Comparison of ENCODE assay signal across 14 cellular contexts in the genomic region with DNA sequence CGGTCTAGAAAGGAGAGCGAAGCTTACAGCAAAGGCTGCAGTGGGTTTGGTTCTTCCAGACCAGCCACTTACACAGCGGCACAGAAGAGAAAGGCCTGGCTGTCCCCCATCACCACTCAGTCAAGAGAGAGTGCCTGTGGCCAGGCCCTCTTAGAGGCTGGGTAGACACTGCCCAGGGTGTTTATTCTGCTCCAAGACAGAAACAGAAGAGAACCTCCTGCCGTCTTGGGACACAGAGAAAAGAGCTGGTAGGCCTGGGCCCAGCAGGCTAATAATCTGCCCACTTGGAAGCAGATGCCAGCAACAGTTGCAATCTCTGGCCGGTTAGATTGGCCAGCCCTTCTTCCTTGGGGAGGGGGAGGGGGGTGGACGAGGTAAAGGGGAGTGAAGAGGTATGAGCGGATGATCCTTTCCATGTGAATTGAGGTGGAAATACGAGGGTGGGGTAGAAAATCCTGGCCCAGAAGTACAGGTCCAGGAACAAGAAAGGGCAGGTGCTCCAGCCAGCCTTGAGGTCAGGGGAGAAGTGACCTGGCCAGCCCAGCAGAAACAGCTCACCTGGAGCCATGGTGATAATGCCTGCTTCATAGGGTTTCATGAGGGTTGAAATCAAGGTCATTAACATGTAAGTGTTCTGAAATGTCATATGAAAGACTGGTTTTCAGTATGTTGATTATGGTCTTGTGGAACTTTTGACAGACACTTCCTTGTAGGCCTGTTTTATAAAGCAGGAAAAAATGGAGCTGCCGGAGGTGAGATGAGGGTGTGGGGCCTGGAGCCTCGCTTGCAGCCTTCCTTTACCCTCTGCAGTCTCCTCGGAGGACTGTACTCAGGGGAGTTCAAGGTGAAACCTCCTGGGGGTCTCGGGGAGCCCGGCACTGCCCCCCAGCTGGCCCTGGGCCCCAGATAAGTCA.
DNase-seq lines count a peak whose midpoint lies in the region; ATAC-seq and TF ChIP-seq lines count a peak whose summit lies in the region.
"Had no signal": no experiment of that assay in that cellular context is flagged by ENCODE, and none has a peak within 500 bp of the region (broad histone marks: within the 10 kb centered on the region; RNA-seq: fewer than 3 reads in every experiment).

No MANE protein-coding gene starts in this region.

- H3F3A ChIP-seq in SK-N-SH (replicated peaks; ENCODE audit: insufficient read depth) = no peaks in the 10 kb centered on the region

- H4K20me1 ChIP-seq in SK-N-SH (ENCODE audit: insufficient read depth) = no peaks in the 10 kb centered on the region

- peak overlapping the region; percentile 52; the same call in 1 of the 2 replicates for H3K9ac ChIP-seq in SK-N-SH

- no peaks in the 10 kb centered on the region for H3K9me3 Mint-ChIP-seq in dendritic cell treated with granulocyte-macrophage colony-stimulating factor and Interleukin-4, amounts not matched to agents 40 ng/mL and 50 ng/mL, for 4 days
- H3K9me3 Mint-ChIP-seq in naive B cell = no peaks in the 10 kb centered on the region

- H3K36me3 ChIP-seq in SK-N-SH (replicated peaks in 1 of 2; ENCODE audit: control insufficient read depth in 1 of 2, insufficient read depth in 2 of 2, low read length in 1 of 2) (no peaks in the 10 kb centered on the region), thyroid gland (no peaks in the 10 kb centered on the region)
- H3K36me3 ChIP-seq: adrenal gland, HAP-1, sigmoid colon had no signal

- DNase-seq in SK-N-SH (no peak), naive B cell (no peak), thyroid gland (peak; percentile 58 to 63), mesenteric fat pad (ENCODE audit: low spot score) (no peak), NCI-H226 (no peak)
- DNase-seq: adrenal gland, cortex of kidney, PC-3, sigmoid colon, testis had no signal

- peaks cover 14% of the 10 kb centered on the region for H3K36me3 Mint-ChIP-seq in dendritic cell treated with granulocyte-macrophage colony-stimulating factor and Interleukin-4, amounts not matched to agents 40 ng/mL and 50 ng/mL, for 4 days (ENCODE audit: low read depth)
- peaks cover 0 to 10% of the 10 kb centered on the region in 2 donors for H3K36me3 Mint-ChIP-seq in naive B cell

- H2AFZ ChIP-seq in SK-N-SH (ENCODE audit: low read depth) = no peak overlapping the region

- H3K4me3 Mint-ChIP-seq in dendritic cell treated with granulocyte-macrophage colony-stimulating factor and Interleukin-4, amounts not matched to agents 40 ng/mL and 50 ng/mL, for 4 days = no peak overlapping the region
- peak overlapping the region; percentile 30 to 74 (median 60) for H3K4me3 Mint-ChIP-seq in naive B cell

- H3K4me1 ChIP-seq in SK-N-SH (ENCODE audit: control insufficient read depth in 1 of 2, insufficient read depth in 2 of 2, low read depth in 1 of 2, low read length in 1 of 2) (peaks cover 15 to 17% of the 10 kb centered on the region in 2 experiments; a peak in 3 of 4 replicates), thyroid gland (peaks cover 28 to 42% of the 10 kb centered on the region in 2 donors)
- H3K4me1 ChIP-seq: HAP-1, testis had no signal

- ATAC-seq in SK-N-SH treated with all-trans-retinoic acid at 6 μM for 48 hours (no peak), naive B cell (ENCODE audit: low read depth in 2 of 2) (no peak), HG03139 (IDR thresholded peaks at IDR 0.05; ENCODE audit: unreplicated experiment) (no peak)
- ATAC-seq: PC-3 had no signal

- intact Hi-C loops in dendritic cell treated with granulocyte-macrophage colony-stimulating factor and Interleukin-4, amounts not matched to agents 40 ng/mL and 50 ng/mL, for 4 days (cut with micrococcal nuclease) = no loop called here
- intact Hi-C loops in thyroid gland (cut with DNase I) = no loop called here

- TF ChIP-seq CTCF in SK-N-SH (IDR thresholded peaks at IDR 0.05) (no peak), thyroid gland (IDR thresholded peaks at IDR 0.05) (no peak)

- H3K79me2 ChIP-seq in SK-N-SH (ENCODE audit: insufficient read depth) = peaks cover 56% of the 10 kb centered on the region; the same call in 1 of the 2 replicates

- peak overlapping the region; percentile 58 for H3K27ac Mint-ChIP-seq in dendritic cell treated with granulocyte-macrophage colony-stimulating factor and Interleukin-4, amounts not matched to agents 40 ng/mL and 50 ng/mL, for 4 days
- peak overlapping the region in 5 of 6 donors; percentile 80 to 95 (median 83) for H3K27ac Mint-ChIP-seq in naive B cell

- no peaks in the 10 kb centered on the region for H3K9me3 ChIP-seq in SK-N-SH
- H3K9me3 ChIP-seq in thyroid gland = no peaks in the 10 kb centered on the region
- H3K9me3 ChIP-seq: adrenal gland, HAP-1, sigmoid colon, testis had no signal

- POLR2A ChIA-PET in SK-N-SH (lab: Yijun Ruan, JAX) = interaction anchor here (1.4 kb wide), 1 partner anchor 20 kb away, joined by 5 read pairs; no protein-coding TSS in a partner anchor

- TF ChIP-seq POLR2A in thyroid gland (IDR thresholded peaks at IDR 0.05) = no peak

- TF ChIP-seq RAD21 in SK-N-SH (IDR thresholded peaks at IDR 0.05; ENCODE audit: low read length) = no peak

- CTCF ChIA-PET in SK-N-SH (lab: Yijun Ruan, JAX) = interaction anchor here (1.4 to 1.5 kb wide), 2 partner anchors 11 to 122 kb away, joined by 3 to 4 read pairs; no protein-coding TSS in a partner anchor

- no peak for TF ChIP-seq EP300 in SK-N-SH (IDR thresholded peaks at IDR 0.05; ENCODE audit: borderline replicate concordance in 1 of 2, low read depth in 1 of 2, low read length in 1 of 2)

- H3K27me3 ChIP-seq in SK-N-SH (ENCODE audit: insufficient read depth) (no peaks in the 10 kb centered on the region), thyroid gland (no peaks in the 10 kb centered on the region)
- H3K27me3 ChIP-seq: adrenal gland, sigmoid colon, testis had no signal

- H3K27ac ChIP-seq in SK-N-SH (ENCODE audit: low read depth in 2 of 2, low read length in 1 of 2) (peak overlapping the region in 1 of 2 experiments; percentile 84; a peak in 2 of 4 replicates), thyroid gland (peak overlapping the region; percentile 63 to 88 (median 73))
- H3K27ac ChIP-seq: sigmoid colon, testis had no signal

- no peaks in the 10 kb centered on the region for H3K27me3 Mint-ChIP-seq in dendritic cell treated with granulocyte-macrophage colony-stimulating factor and Interleukin-4, amounts not matched to agents 40 ng/mL and 50 ng/mL, for 4 days
- H3K27me3 Mint-ChIP-seq in naive B cell = no peaks in the 10 kb centered on the region

- H3K4me1 Mint-ChIP-seq in dendritic cell treated with granulocyte-macrophage colony-stimulating factor and Interleukin-4, amounts not matched to agents 40 ng/mL and 50 ng/mL, for 4 days (ENCODE audit: low read depth) = peaks cover 63% of the 10 kb centered on the region
- peaks cover 60 to 100% (median 90%) of the 10 kb centered on the region in 3 donors for H3K4me1 Mint-ChIP-seq in naive B cell

- H3K4me2 ChIP-seq in SK-N-SH = peak overlapping the region; percentile 16; the same call in 1 of the 2 replicates

- H3K4me3 ChIP-seq in SK-N-SH (ENCODE audit: low read depth in 2 of 2, low read length in 1 of 2) = no peak overlapping the region
- no peak overlapping the region for H3K4me3 ChIP-seq in thyroid gland (replicated peaks in 1 of 3)
- H3K4me3 ChIP-seq: adrenal gland, HAP-1, sigmoid colon, testis had no signal

- no peaks in the 10 kb centered on the region for H3K9me2 ChIP-seq in SK-N-SH

- 87% methylated on average over 10 of the region's 13 CpGs for WGBS in SK-N-SH (ENCODE audit: low lambda C conversion rate)
- WGBS in thyroid gland, 2 donors = 55 to 62% methylated on average over 13 of the region's 13 CpGs

TF ChIP-seq in SK-N-SH, 30 proteins besides CTCF, POLR2A, EP300 and RAD21 (continues in another document):
- TF ChIP-seq SMC3 (IDR thresholded peaks at IDR 0.05; ENCODE audit: low read depth, low read length) = no peak
- TF ChIP-seq, protein P1, sequence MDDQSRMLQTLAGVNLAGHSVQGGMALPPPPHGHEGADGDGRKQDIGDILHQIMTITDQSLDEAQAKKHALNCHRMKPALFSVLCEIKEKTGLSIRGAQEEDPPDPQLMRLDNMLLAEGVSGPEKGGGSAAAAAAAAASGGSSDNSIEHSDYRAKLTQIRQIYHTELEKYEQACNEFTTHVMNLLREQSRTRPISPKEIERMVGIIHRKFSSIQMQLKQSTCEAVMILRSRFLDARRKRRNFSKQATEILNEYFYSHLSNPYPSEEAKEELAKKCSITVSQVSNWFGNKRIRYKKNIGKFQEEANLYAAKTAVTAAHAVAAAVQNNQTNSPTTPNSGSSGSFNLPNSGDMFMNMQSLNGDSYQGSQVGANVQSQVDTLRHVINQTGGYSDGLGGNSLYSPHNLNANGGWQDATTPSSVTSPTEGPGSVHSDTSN (IDR thresholded peaks at IDR 0.05) = no peak

TF ChIP-seq in SK-N-SH treated with all-trans-retinoic acid at 6 μM for 48 hours, 23 proteins besides CTCF, POLR2A, EP300 and RAD21:
- no peak for TF ChIP-seq PPARA (CRISPR knock-in tag; IDR thresholded peaks at IDR 0.05; ENCODE audit: borderline replicate concordance)
- no peak for TF ChIP-seq ISL1 (CRISPR knock-in tag; IDR thresholded peaks at IDR 0.05)
- TF ChIP-seq, protein P2, sequence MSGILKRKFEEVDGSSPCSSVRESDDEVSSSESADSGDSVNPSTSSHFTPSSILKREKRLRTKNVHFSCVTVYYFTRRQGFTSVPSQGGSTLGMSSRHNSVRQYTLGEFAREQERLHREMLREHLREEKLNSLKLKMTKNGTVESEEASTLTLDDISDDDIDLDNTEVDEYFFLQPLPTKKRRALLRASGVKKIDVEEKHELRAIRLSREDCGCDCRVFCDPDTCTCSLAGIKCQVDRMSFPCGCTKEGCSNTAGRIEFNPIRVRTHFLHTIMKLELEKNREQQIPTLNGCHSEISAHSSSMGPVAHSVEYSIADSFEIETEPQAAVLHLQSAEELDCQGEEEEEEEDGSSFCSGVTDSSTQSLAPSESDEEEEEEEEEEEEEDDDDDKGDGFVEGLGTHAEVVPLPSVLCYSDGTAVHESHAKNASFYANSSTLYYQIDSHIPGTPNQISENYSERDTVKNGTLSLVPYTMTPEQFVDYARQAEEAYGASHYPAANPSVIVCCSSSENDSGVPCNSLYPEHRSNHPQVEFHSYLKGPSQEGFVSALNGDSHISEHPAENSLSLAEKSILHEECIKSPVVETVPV (CRISPR knock-in tag; IDR thresholded peaks at IDR 0.05) = no peak
- no peak for TF ChIP-seq ARNTL (CRISPR knock-in tag; IDR thresholded peaks at IDR 0.05; ENCODE audit: borderline replicate concordance, low read depth)

Comparison
In these comparisons a context has a peak if more than half of its experiments do, and no peak if none do; other contexts are left out.
1. DNase-seq: peak in thyroid gland (2 of 2); none in SK-N-SH (single experiment), naive B cell (single experiment), mesenteric fat pad (single experiment) and NCI-H226 (single experiment).